ENCODE assay signal across 9 cellular contexts in the genomic region with DNA sequence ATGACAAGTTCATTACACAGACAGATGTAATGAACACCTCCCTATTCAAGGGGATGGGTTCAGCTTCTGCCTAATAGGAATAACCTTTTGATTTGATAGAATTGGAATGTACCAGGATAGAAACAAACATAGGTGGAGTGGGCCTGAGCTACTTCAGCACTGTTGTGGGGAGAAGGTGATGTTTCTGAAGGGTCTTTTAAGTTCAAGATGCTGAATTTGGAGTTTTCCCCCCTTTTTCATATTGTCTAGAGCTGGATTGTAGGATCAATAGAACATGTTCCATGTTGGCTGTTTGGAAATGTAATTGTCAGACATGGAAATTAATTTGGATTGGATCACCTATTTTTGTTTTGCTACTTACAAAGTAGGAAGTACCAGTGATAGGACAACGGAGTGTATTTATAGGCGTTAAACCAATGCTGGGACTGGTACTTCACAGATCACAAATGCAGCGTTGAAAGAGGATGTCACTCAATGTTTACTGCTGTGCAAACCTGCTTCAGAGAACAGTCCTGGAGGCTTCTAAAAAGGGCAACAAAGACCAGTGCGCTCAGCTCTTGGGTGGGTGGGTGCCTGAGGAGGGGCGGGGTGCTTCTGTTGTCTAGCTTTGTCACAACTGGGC. TPM values are rescaled to one million over a fixed set of nuclear protein-coding genes. Genes with fewer than 3 reads are reported as not detected.
DNase-seq lines count a peak whose midpoint lies in the region; ATAC-seq, FAIRE-seq and TF ChIP-seq lines count a peak whose summit lies in the region.
"Had no signal": no experiment of that assay in that cellular context is flagged by ENCODE, and none has a peak within 500 bp of the region (broad histone marks: within the 10 kb centered on the region; RNA-seq: fewer than 3 reads in every experiment).

No MANE protein-coding gene starts in this region.

- H4K20me1 ChIP-seq in HepG2 (ENCODE audit: insufficient read depth, low read length) = no peaks in the 10 kb centered on the region

- no peak overlapping the region for H3K4me2 ChIP-seq in HepG2 (ENCODE audit: low read depth, low read length)

- H3K27me3 Mint-ChIP-seq in activated naive CD8-positive, alpha-beta T cell treated with anti-CD3 and anti-CD28 coated beads, Interleukin-2, amount 10 ng/mL, durations not matched to agents 7 days and 5 days = peaks cover 67% of the 10 kb centered on the region

- no peaks in the 10 kb centered on the region for H3K9me3 Mint-ChIP-seq in activated naive CD8-positive, alpha-beta T cell treated with anti-CD3 and anti-CD28 coated beads, Interleukin-2, amount 10 ng/mL, durations not matched to agents 7 days and 5 days

- no peak for TF ChIP-seq RAD21 in liver (IDR thresholded peaks at IDR 0.05)
- no peak for TF ChIP-seq RAD21 in HepG2 (CRISPR knock-in tag; IDR thresholded peaks at IDR 0.05)

- H3K9ac ChIP-seq in liver (ENCODE audit: low read depth in 1 of 2, low read length in 2 of 2) (peak overlapping the region; percentile 50 to 93), HepG2 (ENCODE audit: insufficient read depth, low read depth, low read length) (no peak overlapping the region)

- TF ChIP-seq POLR2A in HepG2 (IDR thresholded peaks at IDR 0.05; ENCODE audit: insufficient read depth in 1 of 2, low read depth in 2 of 2, low read length in 2 of 2) = no peak
- TF ChIP-seq POLR2A in right lobe of liver (IDR thresholded peaks at IDR 0.05) = no peak
- no peak for TF ChIP-seq POLR2A in uterus (IDR thresholded peaks at IDR 0.05)

- CTCF ChIA-PET in HepG2 (lab: Yijun Ruan, JAX; ENCODE audit: low intra/inter-chr PET ratio, low total read pairs) = no interaction called here

- ATAC-seq in HepG2 = no peak
- ATAC-seq in activated naive CD8-positive, alpha-beta T cell treated with anti-CD3 and anti-CD28 coated beads, Interleukin-2, amount 10 ng/mL, durations not matched to agents 7 days and 5 days (ENCODE audit: low read depth) = no peak
- no peak for ATAC-seq in right lobe of liver

- no peaks in the 10 kb centered on the region for H3K79me2 ChIP-seq in HepG2 (ENCODE audit: insufficient read depth, low read length)

- H3K27ac Mint-ChIP-seq in activated naive CD8-positive, alpha-beta T cell treated with anti-CD3 and anti-CD28 coated beads, Interleukin-2, amount 10 ng/mL, durations not matched to agents 7 days and 5 days = no peak overlapping the region

- peaks cover 0 to 21% (median 11%) of the 10 kb centered on the region in 4 donors for H3K4me1 ChIP-seq in liver (ENCODE audit: control insufficient read depth in 4 of 4, insufficient read depth in 4 of 4, low read length in 3 of 4)
- H3K4me1 ChIP-seq in HepG2 (ENCODE audit: insufficient read depth, low read length) = peaks cover 17% of the 10 kb centered on the region
- no peaks in the 10 kb centered on the region for H3K4me1 ChIP-seq in right lobe of liver
- H3K4me1 ChIP-seq in uterus = peaks cover 0 to 6% of the 10 kb centered on the region in 2 donors

- H3K4me3 ChIP-seq in liver (ENCODE audit: low read depth in 1 of 3, low read length in 3 of 3) (peak overlapping the region in 2 of 3 donors; percentile 78 to 82), HepG2 (replicated peaks in 1 of 3; ENCODE audit: insufficient read depth in 1 of 3, low read depth in 2 of 3, low read length in 3 of 3) (no peak overlapping the region), right lobe of liver (peak overlapping the region in 2 of 3 donors; percentile 59 to 77), uterus (peak overlapping the region; percentile 75 to 92)

- POLR2A ChIA-PET in HepG2 (lab: Yijun Ruan, JAX) = no interaction called here
- POLR2A ChIA-PET in activated naive CD8-positive, alpha-beta T cell treated with anti-CD3 and anti-CD28 coated beads, Interleukin-2, amount 10 ng/mL, durations not matched to agents 7 days and 5 days (lab: Charles Lee) = interaction anchor here (0.5 kb wide), 1 partner anchor 52 kb away, joined by 3 read pairs; no protein-coding TSS in a partner anchor

- H3K9me3 ChIP-seq in liver (ENCODE audit: control insufficient read depth in 4 of 4, low read length in 3 of 4) = no peaks in the 10 kb centered on the region
- no peaks in the 10 kb centered on the region for H3K9me3 ChIP-seq in HepG2 (ENCODE audit: low read length)
- H3K9me3 ChIP-seq in right lobe of liver = no peaks in the 10 kb centered on the region
- H3K9me3 ChIP-seq in uterus = no peaks in the 10 kb centered on the region

- H3K27me3 ChIP-seq in liver (ENCODE audit: control insufficient read depth in 4 of 4, insufficient read depth in 4 of 4, low read length in 3 of 4) (no peaks in the 10 kb centered on the region), HepG2 (ENCODE audit: control insufficient read depth in 1 of 2, insufficient read depth in 2 of 2, low read length in 2 of 2) (peaks cover 5 to 53% of the 10 kb centered on the region in 2 experiments), right lobe of liver (no peaks in the 10 kb centered on the region), uterus (no peaks in the 10 kb centered on the region)

- 62% methylated on average over 5 of the region's 5 CpGs for WGBS in liver
- WGBS in HepG2 (ENCODE audit: low lambda C conversion rate) = 42% methylated on average over 4 of the region's 5 CpGs
- WGBS in right lobe of liver (ENCODE audit: insufficient coverage, low coverage, low lambda C conversion rate, missing lambda C conversion rate) = 59% methylated on average over 5 of the region's 5 CpGs

- no peak for DNase-seq in HepG2 (ENCODE audit: low spot score)
- DNase-seq in activated naive CD8-positive, alpha-beta T cell treated with anti-CD3 and anti-CD28 coated beads, Interleukin-2, amount 10 ng/mL, durations not matched to agents 7 days and 5 days = no peak
- DNase-seq in right lobe of liver = no peak
- no peak for DNase-seq in uterus
- DNase-seq in NCI-H524 treated with DMSO at 0.1 percent for 48 hours (lab: John Stamatoyannopoulos, UW) = no peak
- no peak for DNase-seq in GOT3 (lab: John Stamatoyannopoulos, UW)
- DNase-seq in HT-29 (ENCODE audit: low spot score) = no peak
- DNase-seq: stimulated activated CD8-positive, alpha-beta memory T cell treated with anti-CD3 and anti-CD28 coated beads, Interleukin-4, amount 100 ng/mL, for 48 hours had no signal

- no TSS peak for BruUV-seq in HepG2 (replicated peaks; lab: Mats Ljungman, UMichigan)

- H3K36me3 ChIP-seq in liver (ENCODE audit: control insufficient read depth in 4 of 4, insufficient read depth in 3 of 4, low read depth in 1 of 4, low read length in 3 of 4) = no peaks in the 10 kb centered on the region
- no peaks in the 10 kb centered on the region for H3K36me3 ChIP-seq in HepG2 (replicated peaks in 1 of 2; ENCODE audit: control insufficient read depth in 1 of 2, insufficient read depth in 2 of 2, low read length in 2 of 2)
- no peaks in the 10 kb centered on the region for H3K36me3 ChIP-seq in right lobe of liver
- H3K36me3 ChIP-seq in uterus = no peaks in the 10 kb centered on the region

- H3K27ac ChIP-seq in liver (ENCODE audit: low read depth in 1 of 2, low read length in 2 of 2) = peak overlapping the region; percentile 46 to 56
- H3K27ac ChIP-seq in HepG2 (ENCODE audit: extremely low read length, insufficient read depth, low read length) = no peak overlapping the region
- H3K27ac ChIP-seq in right lobe of liver = peak overlapping the region; percentile 64 to 75 (median 66)
- peak overlapping the region; percentile 88 to 92 for H3K27ac ChIP-seq in uterus

- FAIRE-seq in HepG2 (lab: Jason Lieb, UNC) = no peak

- no peak overlapping the region for H2AFZ ChIP-seq in HepG2 (ENCODE audit: low read length)

- H3K36me3 Mint-ChIP-seq in activated naive CD8-positive, alpha-beta T cell treated with anti-CD3 and anti-CD28 coated beads, Interleukin-2, amount 10 ng/mL, durations not matched to agents 7 days and 5 days = no peaks in the 10 kb centered on the region

- TF ChIP-seq CTCF in liver (IDR thresholded peaks at IDR 0.05; ENCODE audit: low read depth, low read length, missing input control) (no peak), HepG2 (CRISPR knock-in tag; IDR thresholded peaks at IDR 0.05) (no peak), right lobe of liver (IDR thresholded peaks at IDR 0.05) (no peak), uterus (IDR thresholded peaks at IDR 0.05) (no peak)

- H3K4me3 Mint-ChIP-seq in activated naive CD8-positive, alpha-beta T cell treated with anti-CD3 and anti-CD28 coated beads, Interleukin-2, amount 10 ng/mL, durations not matched to agents 7 days and 5 days = peak overlapping the region; percentile 82

- no peak for TF ChIP-seq EP300 in HepG2 (IDR thresholded peaks at IDR 0.05; ENCODE audit: low read depth in 2 of 2, low read length in 2 of 2)
- no peak for TF ChIP-seq EP300 in HepG2 (CRISPR knock-in tag; IDR thresholded peaks at IDR 0.05; ENCODE audit: borderline replicate concordance)

- peaks cover 10% of the 10 kb centered on the region for H3K4me1 Mint-ChIP-seq in activated naive CD8-positive, alpha-beta T cell treated with anti-CD3 and anti-CD28 coated beads, Interleukin-2, amount 10 ng/mL, durations not matched to agents 7 days and 5 days

- intact Hi-C loops in HepG2 (cut with micrococcal nuclease; ENCODE audit: unreplicated experiment) (no loop called here), right lobe of liver (cut with DNase I) (no loop called here), uterus (cut with DNase I; ENCODE audit: low total_unique reads) (loop anchor here (10.0 kb wide), 1 partner anchor 276 kb away; no protein-coding TSS in a partner anchor)

- in situ Hi-C loops in HepG2 (cut with HindIII; ENCODE audit: extremely low pct_ligation_motif_present, low pct_unique_long_range_greater_than_20kb) = no loop called here

RNA-seq across cellular contexts. Expression of a gene that starts 2.0 kb away (rescaled TPM):
- 10 to 100 TPM in 1 of 2 donors, 1 to 10 TPM in 1; 2.3 to 21.3 TPM for total RNA-seq in liver
- 10 to 100 TPM in 1 of 2 donors, 1 to 10 TPM in 1; 8.9 to 17.9 TPM for polyA plus RNA-seq in liver
- total RNA-seq in HepG2 (2016; rRNA removed; fragmentation: Illumina TruSeq; extraction: Trizol) = not detected in 2 replicates
- not detected in 2 replicates for total RNA-seq in HepG2 (2016; cell fraction: cytosol; rRNA removed; fragmentation: Illumina TruSeq; extraction: Trizol; ENCODE audit: low read depth)
- total RNA-seq in HepG2 (2016; cell fraction: insoluble cytoplasmic fraction; rRNA removed; fragmentation: Illumina TruSeq; extraction: Trizol) = not detected in 2 replicates
- not detected in 2 replicates for total RNA-seq in HepG2 (2016; cell fraction: membrane; rRNA removed; fragmentation: Illumina TruSeq; extraction: Trizol)
- not detected in 2 replicates for total RNA-seq in HepG2 (2016; cell fraction: nucleus; rRNA removed; fragmentation: Illumina TruSeq; extraction: Trizol)
- not detected in 2 replicates for polyA plus RNA-seq in HepG2 (2011; rRNA removed)
- not detected in 2 replicates for polyA plus RNA-seq in HepG2 (2011; cell fraction: cytosol; rRNA removed)
- polyA plus RNA-seq in HepG2 (2011; cell fraction: nucleus; rRNA removed) = not detected in 2 replicates
- not detected in 2 replicates for polyA plus RNA-seq in HepG2 (2012)
- not detected in 2 replicates for polyA plus RNA-seq in HepG2 (2016; cell fraction: cytosol; fragmentation: Illumina TruSeq; extraction: Trizol; ENCODE audit: low read depth)
- polyA plus RNA-seq in HepG2 (2016; cell fraction: insoluble cytoplasmic fraction; fragmentation: Illumina TruSeq; extraction: Trizol; ENCODE audit: low read depth) = not detected in 2 replicates
- polyA plus RNA-seq in HepG2 (2016; cell fraction: membrane; fragmentation: Illumina TruSeq; extraction: Trizol; ENCODE audit: low read depth) = not detected in 2 replicates
- polyA plus RNA-seq in HepG2 (2016; cell fraction: nucleus; fragmentation: Illumina TruSeq; extraction: Trizol; ENCODE audit: insufficient read depth, low read depth) = not detected in 2 replicates
- not detected in 2 replicates for polyA minus RNA-seq in HepG2 (2011; rRNA and poly(A)+ RNA removed; ENCODE audit: low replicate concordance)
- polyA minus RNA-seq in HepG2 (2011; cell fraction: cytosol; rRNA and poly(A)+ RNA removed) = not detected in 2 replicates
- polyA minus RNA-seq in HepG2 (2011; cell fraction: nucleus; rRNA and poly(A)+ RNA removed) = not detected in 2 replicates
- total RNA-seq in activated naive CD8-positive, alpha-beta T cell treated with anti-CD3 and anti-CD28 coated beads, Interleukin-2, amount 10 ng/mL, durations not matched to agents 7 days and 5 days = 10 to 100 TPM in 1 of 2 experiments, 1 to 10 TPM in 1; 9.4 to 12.9 TPM
- 10 to 100 TPM in 4 of 6 experiments, 1 to 10 TPM in 2; 4.3 to 29.2 (median 13.1) TPM for total RNA-seq in right lobe of liver
- 10 to 100 TPM; 15.0 to 71.0 (median 44.5) TPM for total RNA-seq in uterus
- total RNA-seq in HT-29 (2014; rRNA removed; shearing (Covaris generic)) = 4.8 and 5.9 TPM in 2 replicates

Comparison
In these comparisons a context has a peak if more than half of its experiments do, and no peak if none do; other contexts are left out.
1. H3K4me3 ChIP-seq: peak in liver (2 of 3), right lobe of liver (2 of 3) and uterus (2 of 2); none in HepG2 (0 of 3).